Comparison of ENCODE assay signal across 1 cellular context in the genomic region with DNA sequence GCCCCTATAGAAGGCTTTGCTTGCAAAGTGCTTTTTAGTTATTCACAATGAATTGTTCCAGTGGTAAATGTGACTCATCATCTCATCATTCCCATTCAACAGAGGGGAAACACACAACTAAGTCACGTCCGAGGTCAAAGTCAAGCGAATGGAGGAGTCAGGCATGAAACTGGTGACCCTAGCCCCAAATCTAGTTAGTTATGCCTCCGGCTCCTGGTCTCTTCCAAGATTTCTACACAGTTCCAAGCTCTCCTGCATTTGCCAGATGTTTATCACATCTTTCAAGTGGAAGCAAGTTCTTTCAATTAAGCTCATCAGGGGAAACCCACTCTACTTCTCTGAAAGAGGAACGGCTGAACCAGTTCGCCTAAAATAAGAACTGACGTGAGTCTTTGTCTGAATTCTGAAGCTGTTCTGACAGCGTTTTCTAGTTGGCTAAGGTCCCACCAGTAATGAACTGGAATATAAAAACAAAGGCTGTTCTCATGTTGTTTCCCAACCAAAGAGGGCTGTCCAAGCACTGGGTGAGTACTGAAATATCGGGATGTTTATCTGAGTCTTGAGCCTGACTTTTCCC.
TF ChIP-seq lines count a peak whose summit lies in the region.

No MANE protein-coding gene starts in this region.

TF ChIP-seq in HepG2, 621 proteins besides CTCF, POLR2A, EP300 and RAD21 (continued from another document):
- TF ChIP-seq, protein P1, sequence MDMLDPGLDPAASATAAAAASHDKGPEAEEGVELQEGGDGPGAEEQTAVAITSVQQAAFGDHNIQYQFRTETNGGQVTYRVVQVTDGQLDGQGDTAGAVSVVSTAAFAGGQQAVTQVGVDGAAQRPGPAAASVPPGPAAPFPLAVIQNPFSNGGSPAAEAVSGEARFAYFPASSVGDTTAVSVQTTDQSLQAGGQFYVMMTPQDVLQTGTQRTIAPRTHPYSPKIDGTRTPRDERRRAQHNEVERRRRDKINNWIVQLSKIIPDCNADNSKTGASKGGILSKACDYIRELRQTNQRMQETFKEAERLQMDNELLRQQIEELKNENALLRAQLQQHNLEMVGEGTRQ (IDR thresholded peaks at IDR 0.05; ENCODE audit: low read depth, low read length), result no peak
- TF ChIP-seq, protein P1 (CRISPR knock-in tag; IDR thresholded peaks at IDR 0.05; ENCODE audit: borderline replicate concordance), result no peak
- no peak for TF ChIP-seq ZNF552 (CRISPR knock-in tag; IDR thresholded peaks at IDR 0.05; ENCODE audit: borderline replicate concordance)
- no peak for TF ChIP-seq NFRKB (IDR thresholded peaks at IDR 0.05)
- no peak for TF ChIP-seq SMC3 (IDR thresholded peaks at IDR 0.05; ENCODE audit: low read length)
- no peak for TF ChIP-seq TBP (CRISPR knock-in tag; IDR thresholded peaks at IDR 0.05)
- TF ChIP-seq, protein P2, sequence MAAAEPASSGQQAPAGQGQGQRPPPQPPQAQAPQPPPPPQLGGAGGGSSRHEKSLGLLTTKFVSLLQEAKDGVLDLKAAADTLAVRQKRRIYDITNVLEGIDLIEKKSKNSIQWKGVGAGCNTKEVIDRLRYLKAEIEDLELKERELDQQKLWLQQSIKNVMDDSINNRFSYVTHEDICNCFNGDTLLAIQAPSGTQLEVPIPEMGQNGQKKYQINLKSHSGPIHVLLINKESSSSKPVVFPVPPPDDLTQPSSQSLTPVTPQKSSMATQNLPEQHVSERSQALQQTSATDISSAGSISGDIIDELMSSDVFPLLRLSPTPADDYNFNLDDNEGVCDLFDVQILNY (CRISPR knock-in tag; conservative IDR thresholded peaks at IDR 0.05), result no peak
- TF ChIP-seq ZNF776 (CRISPR knock-in tag; IDR thresholded peaks at IDR 0.05), result no peak
- TF ChIP-seq TP53 (CRISPR knock-in tag; conservative IDR thresholded peaks at IDR 0.05), result no peak
- no peak for TF ChIP-seq MYNN (CRISPR knock-in tag; IDR thresholded peaks at IDR 0.05; ENCODE audit: low read depth)
- TF ChIP-seq, protein P3, sequence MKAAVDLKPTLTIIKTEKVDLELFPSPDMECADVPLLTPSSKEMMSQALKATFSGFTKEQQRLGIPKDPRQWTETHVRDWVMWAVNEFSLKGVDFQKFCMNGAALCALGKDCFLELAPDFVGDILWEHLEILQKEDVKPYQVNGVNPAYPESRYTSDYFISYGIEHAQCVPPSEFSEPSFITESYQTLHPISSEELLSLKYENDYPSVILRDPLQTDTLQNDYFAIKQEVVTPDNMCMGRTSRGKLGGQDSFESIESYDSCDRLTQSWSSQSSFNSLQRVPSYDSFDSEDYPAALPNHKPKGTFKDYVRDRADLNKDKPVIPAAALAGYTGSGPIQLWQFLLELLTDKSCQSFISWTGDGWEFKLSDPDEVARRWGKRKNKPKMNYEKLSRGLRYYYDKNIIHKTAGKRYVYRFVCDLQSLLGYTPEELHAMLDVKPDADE (CRISPR knock-in tag; IDR thresholded peaks at IDR 0.05), result no peak
